In the genomic region with DNA sequence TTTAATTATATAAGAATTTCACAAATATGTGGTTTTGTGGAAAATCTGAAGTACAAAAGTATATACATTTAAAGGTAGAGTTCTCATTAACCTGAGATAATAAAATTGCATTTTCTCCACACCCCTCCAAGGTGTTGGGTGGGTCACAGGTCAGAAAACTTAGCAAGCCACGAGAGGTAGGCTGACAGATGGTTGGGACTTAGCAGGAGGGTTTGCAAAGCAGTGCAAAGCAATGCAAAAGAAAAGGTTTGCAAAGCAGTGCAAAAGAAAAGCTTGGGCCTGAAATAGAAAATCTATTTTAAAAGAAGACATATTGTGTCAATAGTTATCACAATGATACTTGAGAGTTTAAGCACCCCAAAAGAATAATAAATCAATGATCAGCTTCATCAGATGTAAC, we compare ENCODE assay signal across 15 cellular contexts.
"Had no signal": no experiment of that assay in that cellular context is flagged by ENCODE, and none has a peak within 500 bp of the region (broad histone marks: within the 10 kb centered on the region; RNA-seq: fewer than 3 reads in every experiment).

No MANE protein-coding gene starts in this region.

- H3K9ac ChIP-seq: KMS-11 had no signal

- H3K4me2 ChIP-seq: KMS-11 had no signal

- DNase-seq: Kasumi-1, MM.1S, NCI-H1092 treated with DMSO at 0.1 percent for 48 hours, NCI-H1436, NCI-H187, NCI-H2029, NCI-H2081 treated with DMSO at 0.1 percent for 48 hours, NCI-H2227 treated with DMSO at 0.1 percent for 48 hours, NCI-H526, SHP77, T-helper 1 cell had no signal

- H3K27ac ChIP-seq: HL-60, KMS-11, RWPE1 had no signal

- H3K4me3 ChIP-seq: K562 had no signal
